ENCODE assay signal across 17 cellular contexts in the genomic region with DNA sequence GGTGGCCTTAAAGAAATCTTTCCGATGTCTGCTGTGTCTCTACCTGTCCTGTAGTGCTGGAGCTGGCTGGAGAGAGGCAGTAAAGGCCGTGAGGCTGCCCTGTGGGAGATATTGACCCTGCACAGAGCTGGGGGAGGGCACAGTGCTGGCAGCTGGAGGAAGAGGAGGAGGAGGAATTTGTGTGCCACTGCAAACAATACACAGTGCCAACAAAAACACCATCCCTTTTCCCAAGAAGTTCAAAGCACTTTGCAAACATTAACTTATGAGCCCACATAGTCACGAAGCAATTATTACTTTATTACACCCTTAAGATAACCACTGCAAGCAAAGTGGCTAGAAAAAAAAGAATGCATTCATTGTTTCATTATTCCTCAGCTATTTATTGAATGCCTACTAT. TPM values are rescaled to one million over a fixed set of nuclear protein-coding genes. Genes with fewer than 3 reads are reported as not detected.
A peak's percentile ranks its signal among the peaks of the same experiment; 100 is the strongest.
DNase-seq lines count a peak whose midpoint lies in the region; FAIRE-seq and TF ChIP-seq lines count a peak whose summit lies in the region.
"Had no signal": no experiment of that assay in that cellular context is flagged by ENCODE, and none has a peak within 500 bp of the region (broad histone marks: within the 10 kb centered on the region; RNA-seq: fewer than 3 reads in every experiment).

No MANE protein-coding gene starts in this region.

- CTCF ChIA-PET in endothelial cell of umbilical vein (lab: Charles Lee) = interaction anchor here (0.7 to 1.3 kb wide), 3 partner anchors 16 to 523 kb away, joined by 3 to 4 read pairs (median 3); no protein-coding TSS in a partner anchor
- CTCF ChIA-PET in GM10248 (lab: Yijun Ruan, JAX) = interaction anchor here (0.6 to 8.7 kb wide), 12 partner anchors 9 to 535 kb away, joined by 3 to 63 read pairs (median 6); no protein-coding TSS in a partner anchor

- no peak overlapping the region for H3K4me3 ChIP-seq in endothelial cell of umbilical vein (replicated peaks in 1 of 3; ENCODE audit: insufficient read depth in 1 of 3, low read depth in 1 of 3, low read length in 3 of 3)
- no peak overlapping the region for H3K4me3 ChIP-seq in sigmoid colon
- no peak overlapping the region for H3K4me3 ChIP-seq in vagina

- no peak overlapping the region for H3K9ac ChIP-seq in endothelial cell of umbilical vein (replicated peaks; ENCODE audit: extremely low read depth, insufficient read depth, low read length)

- H4K20me1 ChIP-seq in endothelial cell of umbilical vein (replicated peaks; ENCODE audit: control insufficient read depth, extremely low read depth, insufficient read depth, low read length) = no peaks in the 10 kb centered on the region

- peak; percentile 17 for DNase-seq in NCI-H146 (lab: John Stamatoyannopoulos, UW)
- DNase-seq in NCI-H146 treated with DMSO at 0.1 percent for 48 hours (lab: John Stamatoyannopoulos, UW; ENCODE audit: unreplicated experiment) = no peak
- DNase-seq in NCI-H2029 treated with DMSO at 0.1 percent for 48 hours (lab: John Stamatoyannopoulos, UW) = peak; percentile 8
- peak; percentile 57 for DNase-seq in endothelial cell of umbilical vein (ENCODE audit: low read depth, low spot score)
- peak; percentile 97 for DNase-seq in renal cortical epithelial cell (ENCODE audit: low read depth)
- no peak for DNase-seq in sigmoid colon
- no peak for DNase-seq in vagina (ENCODE audit: extremely low spot score in 2 of 2)
- no peak for DNase-seq in GM10248 (ENCODE audit: extremely low spot score)
- DNase-seq: 8988T; activated CD4-positive, alpha-beta T cell treated with anti-CD3 and anti-CD28 coated beads for 48 hours; activated naive CD4-positive, alpha-beta T cell treated with anti-CD3 and anti-CD28 coated beads, Interleukin-2, amount 10 ng/mL, durations not matched to agents 7 days and 5 days; foreskin keratinocyte; islet precursor cell; MV-4-11; NCI-H446 treated with DMSO at 0.1 percent for 48 hours; substantia nigra had no signal

- no peak overlapping the region for H3K4me2 ChIP-seq in endothelial cell of umbilical vein (ENCODE audit: insufficient read depth, low read length)

- TF ChIP-seq CTCF in endothelial cell of umbilical vein (IDR thresholded peaks at IDR 0.05; ENCODE audit: extremely low read depth in 1 of 2, insufficient read depth in 1 of 2, low read depth in 1 of 2, low read length in 2 of 2) = no peak
- TF ChIP-seq CTCF in sigmoid colon (IDR thresholded peaks at IDR 0.05) = no peak
- no peak for TF ChIP-seq CTCF in vagina (IDR thresholded peaks at IDR 0.05)
- TF ChIP-seq CTCF in GM10248 (IDR thresholded peaks at IDR 0.05; ENCODE audit: control extremely low read depth, extremely low read depth, low read depth, missing control alignments) = no peak

- intact Hi-C loops in endothelial cell of umbilical vein (cut with micrococcal nuclease) (no loop called here), sigmoid colon (cut with DNase I) (no loop called here), vagina (cut with DNase I) (no loop called here)

- H3K4me1 ChIP-seq in endothelial cell of umbilical vein (ENCODE audit: control insufficient read depth, extremely low read depth, insufficient read depth, low read length) (peaks cover 5% of the 10 kb centered on the region), sigmoid colon (no peaks in the 10 kb centered on the region), vagina (no peaks in the 10 kb centered on the region)

- peak; percentile 15 for FAIRE-seq in endothelial cell of umbilical vein (lab: Jason Lieb, UNC)

- POLR2A ChIA-PET in endothelial cell of umbilical vein (lab: Charles Lee) (no interaction called here), GM10248 (lab: Yijun Ruan, JAX) (no interaction called here)

- no peaks in the 10 kb centered on the region for H3K36me3 ChIP-seq in endothelial cell of umbilical vein (ENCODE audit: control insufficient read depth in 2 of 2, extremely low read depth in 1 of 2, insufficient read depth in 2 of 2, low read length in 2 of 2)
- no peaks in the 10 kb centered on the region for H3K36me3 ChIP-seq in sigmoid colon
- no peaks in the 10 kb centered on the region for H3K36me3 ChIP-seq in vagina

- H3K9me1 ChIP-seq in endothelial cell of umbilical vein (replicated peaks; ENCODE audit: control insufficient read depth, extremely low read depth, insufficient read depth, low read length) = no peaks in the 10 kb centered on the region

- H3K27me3 ChIP-seq in endothelial cell of umbilical vein (ENCODE audit: control insufficient read depth in 2 of 2, insufficient read depth in 2 of 2, low read length in 2 of 2) = peaks cover 2 to 5% of the 10 kb centered on the region in 2 experiments
- H3K27me3 ChIP-seq in sigmoid colon = peaks cover 0 to 17% (median 0%) of the 10 kb centered on the region in 3 donors
- H3K27me3 ChIP-seq in vagina = no peaks in the 10 kb centered on the region

- dilution Hi-C loops in endothelial cell of umbilical vein (cut with MboI; ENCODE audit: extremely low pct_ligation_motif_present, low sequenced_read_pairs) = no loop called here

- H3K27ac ChIP-seq in endothelial cell of umbilical vein (ENCODE audit: insufficient read depth, low read depth, low read length) = no peak overlapping the region
- no peak overlapping the region for H3K27ac ChIP-seq in sigmoid colon
- no peak overlapping the region for H3K27ac ChIP-seq in vagina
- H3K27ac ChIP-seq: foreskin keratinocyte had no signal

- TF ChIP-seq POLR2A in endothelial cell of umbilical vein (IDR thresholded peaks at IDR 0.05; ENCODE audit: low read depth, low read length) (no peak), sigmoid colon (IDR thresholded peaks at IDR 0.05) (no peak), vagina (IDR thresholded peaks at IDR 0.05) (no peak)

- no TSS peak for BruUV-seq in endothelial cell of umbilical vein (replicated peaks; lab: Mats Ljungman, UMichigan)

- H3K9me3 ChIP-seq in endothelial cell of umbilical vein (replicated peaks; ENCODE audit: control insufficient read depth, insufficient read depth, low read length) = no peaks in the 10 kb centered on the region
- no peaks in the 10 kb centered on the region for H3K9me3 ChIP-seq in sigmoid colon
- no peaks in the 10 kb centered on the region for H3K9me3 ChIP-seq in vagina

- no peak for TF ChIP-seq EP300 in sigmoid colon (IDR thresholded peaks at IDR 0.05)

- H2AFZ ChIP-seq in endothelial cell of umbilical vein (ENCODE audit: low read depth, low read length) = peak overlapping the region; percentile 36

- WGBS in sigmoid colon, 2 donors = 16 to 64% methylated on average over 3 of the region's 3 CpGs

- no peaks in the 10 kb centered on the region for H3K79me2 ChIP-seq in endothelial cell of umbilical vein (ENCODE audit: control insufficient read depth, insufficient read depth, low read length)

TF ChIP-seq in endothelial cell of umbilical vein, 7 proteins besides CTCF, POLR2A, EP300 and RAD21:
- TF ChIP-seq MAX (IDR thresholded peaks at IDR 0.05; ENCODE audit: insufficient read depth, insufficient read length) (no peak), MYC (IDR thresholded peaks at IDR 0.05; ENCODE audit: low read depth, low read length) (no peak), FOS (IDR thresholded peaks at IDR 0.05; ENCODE audit: borderline replicate concordance, insufficient read depth, low read length) (no peak), JUN (IDR thresholded peaks at IDR 0.05; ENCODE audit: borderline replicate concordance, insufficient read depth, insufficient read length, low read depth) (no peak), GATA2 (IDR thresholded peaks at IDR 0.05; ENCODE audit: insufficient read depth, insufficient read length, low read depth, low read length) (no peak), EZH2 (IDR thresholded peaks at IDR 0.05; ENCODE audit: borderline replicate concordance, low read depth, low read length, severe bottlenecking) (no peak)
TF ChIP-seq in endothelial cell of umbilical vein: peak in this region for 0.

RNA-seq across cellular contexts. Expression of gene CYTIP, which starts 45.0 kb away (rescaled TPM):
- not detected in 2 replicates for total RNA-seq in endothelial cell of umbilical vein
- polyA plus RNA-seq in endothelial cell of umbilical vein = not detected in 2 replicates
- polyA plus RNA-seq in endothelial cell of umbilical vein (2011; cell fraction: cytosol; rRNA removed) = 0.03 TPM in 1 of 2 replicates, not detected in the other
- polyA plus RNA-seq in endothelial cell of umbilical vein (2011; cell fraction: nucleus; rRNA removed) = not detected in 2 replicates
- not detected in 2 replicates for polyA plus RNA-seq in endothelial cell of umbilical vein (2012)
- not detected in 2 replicates for polyA minus RNA-seq in endothelial cell of umbilical vein
- polyA minus RNA-seq in endothelial cell of umbilical vein (2011; cell fraction: cytosol; rRNA and poly(A)+ RNA removed) = not detected
- not detected in 2 replicates for polyA minus RNA-seq in endothelial cell of umbilical vein (2011; cell fraction: nucleus; rRNA and poly(A)+ RNA removed)
- 0.94 TPM in 1 of 2 replicates, not detected in the other for total RNA-seq in renal cortical epithelial cell
- 1 to 10 TPM; 2.5 to 4.3 (median 3.4) TPM for total RNA-seq in sigmoid colon
- polyA plus RNA-seq in sigmoid colon = 10 to 100 TPM in 1 of 3 donors, 1 to 10 TPM in 2; 5.8 to 36.4 (median 6.6) TPM
- 12.5 TPM for total RNA-seq in vagina
- total RNA-seq: foreskin keratinocyte, SK-MEL-5 had no signal
- polyA plus RNA-seq: foreskin keratinocyte had no signal

Comparison
In these comparisons a context has a peak if more than half of its experiments do, and no peak if none do; other contexts are left out.
1. DNase-seq: peak in NCI-H146 (single experiment), NCI-H2029 treated with DMSO at 0.1 percent for 48 hours (single experiment), endothelial cell of umbilical vein (single experiment) and renal cortical epithelial cell (single experiment); none in NCI-H146 treated with DMSO at 0.1 percent for 48 hours (single experiment), sigmoid colon (single experiment), vagina (0 of 2) and GM10248 (single experiment).